3 cellular contexts compared by ENCODE assay signal in the genomic region with DNA sequence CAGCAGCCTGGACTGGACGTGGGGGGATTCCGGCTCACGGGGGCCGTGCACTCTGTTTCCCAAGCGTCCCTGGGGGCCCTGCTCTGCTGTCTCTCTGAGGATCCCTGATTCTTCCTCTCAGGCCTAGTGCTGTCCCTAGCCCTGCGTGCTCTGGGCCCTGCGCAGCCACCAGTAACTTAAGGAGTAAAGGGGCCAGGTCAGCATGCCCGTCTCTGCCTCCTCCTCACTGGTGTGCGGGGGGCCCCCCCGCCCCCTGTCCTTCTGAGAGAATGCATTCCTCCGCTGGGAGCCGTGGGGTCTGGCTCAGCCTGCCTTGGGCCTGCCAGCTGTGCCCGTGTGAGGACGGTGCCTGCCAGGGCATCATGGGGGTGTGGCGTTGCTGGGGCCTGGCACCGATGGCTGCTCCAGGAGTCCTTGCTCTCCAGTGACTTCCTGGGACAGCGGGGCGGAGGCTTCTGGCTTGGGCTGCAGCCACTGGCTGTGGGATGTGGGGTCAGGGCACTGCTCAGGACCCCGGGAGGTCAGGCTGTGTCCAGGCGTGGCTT.
TF ChIP-seq lines count a peak whose summit lies in the region.

No MANE protein-coding gene starts in this region.

TF ChIP-seq in SK-N-SH treated with all-trans-retinoic acid at 6 μM for 48 hours, 23 proteins besides CTCF, POLR2A, EP300 and RAD21:
- TF ChIP-seq ZFP30 (CRISPR knock-in tag; IDR thresholded peaks at IDR 0.05) (no peak), ISL1 (CRISPR knock-in tag; IDR thresholded peaks at IDR 0.05) (no peak)

TF ChIP-seq in SK-N-SH, 30 proteins besides CTCF, POLR2A, EP300 and RAD21:
- TF ChIP-seq, protein P1, sequence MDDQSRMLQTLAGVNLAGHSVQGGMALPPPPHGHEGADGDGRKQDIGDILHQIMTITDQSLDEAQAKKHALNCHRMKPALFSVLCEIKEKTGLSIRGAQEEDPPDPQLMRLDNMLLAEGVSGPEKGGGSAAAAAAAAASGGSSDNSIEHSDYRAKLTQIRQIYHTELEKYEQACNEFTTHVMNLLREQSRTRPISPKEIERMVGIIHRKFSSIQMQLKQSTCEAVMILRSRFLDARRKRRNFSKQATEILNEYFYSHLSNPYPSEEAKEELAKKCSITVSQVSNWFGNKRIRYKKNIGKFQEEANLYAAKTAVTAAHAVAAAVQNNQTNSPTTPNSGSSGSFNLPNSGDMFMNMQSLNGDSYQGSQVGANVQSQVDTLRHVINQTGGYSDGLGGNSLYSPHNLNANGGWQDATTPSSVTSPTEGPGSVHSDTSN (IDR thresholded peaks at IDR 0.05), result no peak
- TF ChIP-seq FOSL2 (IDR thresholded peaks at IDR 0.05; ENCODE audit: borderline replicate concordance, low read depth) (no peak), POLR2AphosphoS5 (IDR thresholded peaks at IDR 0.05; ENCODE audit: low read depth, low read length) (no peak), GABPA (IDR thresholded peaks at IDR 0.05; ENCODE audit: low read depth) (no peak), TAF1 (IDR thresholded peaks at IDR 0.05; ENCODE audit: borderline replicate concordance, low read depth, low read length) (no peak), RFX5 (IDR thresholded peaks at IDR 0.05; ENCODE audit: low read length) (no peak), JUND (IDR thresholded peaks at IDR 0.05) (no peak), RCOR1 (IDR thresholded peaks at IDR 0.05; ENCODE audit: low read length) (no peak), FOXM1 (IDR thresholded peaks at IDR 0.05; ENCODE audit: low read depth) (no peak), YY1 (IDR thresholded peaks at IDR 0.05; ENCODE audit: low read depth) (no peak), SIN3A (IDR thresholded peaks at IDR 0.05; ENCODE audit: borderline replicate concordance, low read depth, low read length) (no peak), TCF12 (IDR thresholded peaks at IDR 0.05) (no peak), EZH2phosphoT487 (IDR thresholded peaks at IDR 0.05; ENCODE audit: borderline replicate concordance, low read depth) (no peak), NFIC (IDR thresholded peaks at IDR 0.05; ENCODE audit: borderline replicate concordance) (no peak)
- TF ChIP-seq, protein P2, sequence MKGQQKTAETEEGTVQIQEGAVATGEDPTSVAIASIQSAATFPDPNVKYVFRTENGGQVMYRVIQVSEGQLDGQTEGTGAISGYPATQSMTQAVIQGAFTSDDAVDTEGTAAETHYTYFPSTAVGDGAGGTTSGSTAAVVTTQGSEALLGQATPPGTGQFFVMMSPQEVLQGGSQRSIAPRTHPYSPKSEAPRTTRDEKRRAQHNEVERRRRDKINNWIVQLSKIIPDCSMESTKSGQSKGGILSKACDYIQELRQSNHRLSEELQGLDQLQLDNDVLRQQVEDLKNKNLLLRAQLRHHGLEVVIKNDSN (IDR thresholded peaks at IDR 0.05; ENCODE audit: borderline replicate concordance, low read depth), result no peak
- TF ChIP-seq, protein P3, sequence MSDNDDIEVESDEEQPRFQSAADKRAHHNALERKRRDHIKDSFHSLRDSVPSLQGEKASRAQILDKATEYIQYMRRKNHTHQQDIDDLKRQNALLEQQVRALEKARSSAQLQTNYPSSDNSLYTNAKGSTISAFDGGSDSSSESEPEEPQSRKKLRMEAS (IDR thresholded peaks at IDR 0.05; ENCODE audit: low read depth), result no peak
- TF ChIP-seq, protein P4, sequence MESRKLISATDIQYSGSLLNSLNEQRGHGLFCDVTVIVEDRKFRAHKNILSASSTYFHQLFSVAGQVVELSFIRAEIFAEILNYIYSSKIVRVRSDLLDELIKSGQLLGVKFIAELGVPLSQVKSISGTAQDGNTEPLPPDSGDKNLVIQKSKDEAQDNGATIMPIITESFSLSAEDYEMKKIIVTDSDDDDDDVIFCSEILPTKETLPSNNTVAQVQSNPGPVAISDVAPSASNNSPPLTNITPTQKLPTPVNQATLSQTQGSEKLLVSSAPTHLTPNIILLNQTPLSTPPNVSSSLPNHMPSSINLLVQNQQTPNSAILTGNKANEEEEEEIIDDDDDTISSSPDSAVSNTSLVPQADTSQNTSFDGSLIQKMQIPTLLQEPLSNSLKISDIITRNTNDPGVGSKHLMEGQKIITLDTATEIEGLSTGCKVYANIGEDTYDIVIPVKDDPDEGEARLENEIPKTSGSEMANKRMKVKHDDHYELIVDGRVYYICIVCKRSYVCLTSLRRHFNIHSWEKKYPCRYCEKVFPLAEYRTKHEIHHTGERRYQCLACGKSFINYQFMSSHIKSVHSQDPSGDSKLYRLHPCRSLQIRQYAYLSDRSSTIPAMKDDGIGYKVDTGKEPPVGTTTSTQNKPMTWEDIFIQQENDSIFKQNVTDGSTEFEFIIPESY (IDR thresholded peaks at IDR 0.05; ENCODE audit: borderline replicate concordance, low read depth), result no peak
- TF ChIP-seq, protein P5, sequence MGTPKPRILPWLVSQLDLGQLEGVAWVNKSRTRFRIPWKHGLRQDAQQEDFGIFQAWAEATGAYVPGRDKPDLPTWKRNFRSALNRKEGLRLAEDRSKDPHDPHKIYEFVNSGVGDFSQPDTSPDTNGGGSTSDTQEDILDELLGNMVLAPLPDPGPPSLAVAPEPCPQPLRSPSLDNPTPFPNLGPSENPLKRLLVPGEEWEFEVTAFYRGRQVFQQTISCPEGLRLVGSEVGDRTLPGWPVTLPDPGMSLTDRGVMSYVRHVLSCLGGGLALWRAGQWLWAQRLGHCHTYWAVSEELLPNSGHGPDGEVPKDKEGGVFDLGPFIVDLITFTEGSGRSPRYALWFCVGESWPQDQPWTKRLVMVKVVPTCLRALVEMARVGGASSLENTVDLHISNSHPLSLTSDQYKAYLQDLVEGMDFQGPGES (IDR thresholded peaks at IDR 0.05; ENCODE audit: low read depth, low read length), result no peak

TF ChIP-seq in GM23338, 12 proteins besides CTCF, POLR2A, EP300 and RAD21:
- TF ChIP-seq STAT1 (IDR thresholded peaks at IDR 0.05; ENCODE audit: unreplicated experiment), result no peak
- no peak for TF ChIP-seq ZNF331 (CRISPR knock-in tag; IDR thresholded peaks at IDR 0.05; ENCODE audit: low read depth)
- TF ChIP-seq, protein P6, sequence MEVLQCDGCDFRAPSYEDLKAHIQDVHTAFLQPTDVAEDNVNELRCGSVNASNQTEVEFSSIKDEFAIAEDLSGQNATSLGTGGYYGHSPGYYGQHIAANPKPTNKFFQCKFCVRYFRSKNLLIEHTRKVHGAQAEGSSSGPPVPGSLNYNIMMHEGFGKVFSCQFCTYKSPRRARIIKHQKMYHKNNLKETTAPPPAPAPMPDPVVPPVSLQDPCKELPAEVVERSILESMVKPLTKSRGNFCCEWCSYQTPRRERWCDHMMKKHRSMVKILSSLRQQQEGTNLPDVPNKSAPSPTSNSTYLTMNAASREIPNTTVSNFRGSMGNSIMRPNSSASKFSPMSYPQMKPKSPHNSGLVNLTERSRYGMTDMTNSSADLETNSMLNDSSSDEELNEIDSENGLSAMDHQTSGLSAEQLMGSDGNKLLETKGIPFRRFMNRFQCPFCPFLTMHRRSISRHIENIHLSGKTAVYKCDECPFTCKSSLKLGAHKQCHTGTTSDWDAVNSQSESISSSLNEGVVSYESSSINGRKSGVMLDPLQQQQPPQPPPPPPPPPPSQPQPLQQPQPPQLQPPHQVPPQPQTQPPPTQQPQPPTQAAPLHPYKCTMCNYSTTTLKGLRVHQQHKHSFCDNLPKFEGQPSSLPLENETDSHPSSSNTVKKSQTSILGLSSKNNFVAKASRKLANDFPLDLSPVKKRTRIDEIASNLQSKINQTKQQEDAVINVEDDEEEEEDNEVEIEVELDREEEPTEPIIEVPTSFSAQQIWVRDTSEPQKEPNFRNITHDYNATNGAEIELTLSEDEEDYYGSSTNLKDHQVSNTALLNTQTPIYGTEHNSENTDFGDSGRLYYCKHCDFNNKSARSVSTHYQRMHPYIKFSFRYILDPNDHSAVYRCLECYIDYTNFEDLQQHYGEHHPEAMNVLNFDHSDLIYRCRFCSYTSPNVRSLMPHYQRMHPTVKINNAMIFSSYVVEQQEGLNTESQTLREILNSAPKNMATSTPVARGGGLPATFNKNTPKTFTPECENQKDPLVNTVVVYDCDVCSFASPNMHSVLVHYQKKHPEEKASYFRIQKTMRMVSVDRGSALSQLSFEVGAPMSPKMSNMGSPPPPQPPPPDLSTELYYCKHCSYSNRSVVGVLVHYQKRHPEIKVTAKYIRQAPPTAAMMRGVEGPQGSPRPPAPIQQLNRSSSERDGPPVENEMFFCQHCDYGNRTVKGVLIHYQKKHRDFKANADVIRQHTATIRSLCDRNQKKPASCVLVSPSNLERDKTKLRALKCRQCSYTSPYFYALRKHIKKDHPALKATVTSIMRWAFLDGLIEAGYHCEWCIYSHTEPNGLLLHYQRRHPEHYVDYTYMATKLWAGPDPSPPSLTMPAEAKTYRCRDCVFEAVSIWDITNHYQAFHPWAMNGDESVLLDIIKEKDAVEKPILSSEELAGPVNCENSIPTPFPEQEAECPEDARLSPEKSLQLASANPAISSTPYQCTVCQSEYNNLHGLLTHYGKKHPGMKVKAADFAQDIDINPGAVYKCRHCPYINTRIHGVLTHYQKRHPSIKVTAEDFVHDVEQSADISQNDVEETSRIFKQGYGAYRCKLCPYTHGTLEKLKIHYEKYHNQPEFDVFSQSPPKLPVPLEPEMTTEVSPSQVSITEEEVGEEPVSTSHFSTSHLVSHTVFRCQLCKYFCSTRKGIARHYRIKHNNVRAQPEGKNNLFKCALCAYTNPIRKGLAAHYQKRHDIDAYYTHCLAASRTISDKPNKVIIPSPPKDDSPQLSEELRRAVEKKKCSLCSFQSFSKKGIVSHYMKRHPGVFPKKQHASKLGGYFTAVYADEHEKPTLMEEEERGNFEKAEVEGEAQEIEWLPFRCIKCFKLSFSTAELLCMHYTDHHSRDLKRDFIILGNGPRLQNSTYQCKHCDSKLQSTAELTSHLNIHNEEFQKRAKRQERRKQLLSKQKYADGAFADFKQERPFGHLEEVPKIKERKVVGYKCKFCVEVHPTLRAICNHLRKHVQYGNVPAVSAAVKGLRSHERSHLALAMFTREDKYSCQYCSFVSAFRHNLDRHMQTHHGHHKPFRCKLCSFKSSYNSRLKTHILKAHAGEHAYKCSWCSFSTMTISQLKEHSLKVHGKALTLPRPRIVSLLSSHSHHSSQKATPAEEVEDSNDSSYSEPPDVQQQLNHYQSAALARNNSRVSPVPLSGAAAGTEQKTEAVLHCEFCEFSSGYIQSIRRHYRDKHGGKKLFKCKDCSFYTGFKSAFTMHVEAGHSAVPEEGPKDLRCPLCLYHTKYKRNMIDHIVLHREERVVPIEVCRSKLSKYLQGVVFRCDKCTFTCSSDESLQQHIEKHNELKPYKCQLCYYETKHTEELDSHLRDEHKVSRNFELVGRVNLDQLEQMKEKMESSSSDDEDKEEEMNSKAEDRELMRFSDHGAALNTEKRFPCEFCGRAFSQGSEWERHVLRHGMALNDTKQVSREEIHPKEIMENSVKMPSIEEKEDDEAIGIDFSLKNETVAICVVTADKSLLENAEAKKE (CRISPR knock-in tag; IDR thresholded peaks at IDR 0.05), result no peak
- TF ChIP-seq NANOG (IDR thresholded peaks at IDR 0.05; ENCODE audit: borderline replicate concordance), result no peak
- no peak for TF ChIP-seq CREB1 (CRISPR knock-in tag; IDR thresholded peaks at IDR 0.05; ENCODE audit: low read depth)
- TF ChIP-seq, protein P7, sequence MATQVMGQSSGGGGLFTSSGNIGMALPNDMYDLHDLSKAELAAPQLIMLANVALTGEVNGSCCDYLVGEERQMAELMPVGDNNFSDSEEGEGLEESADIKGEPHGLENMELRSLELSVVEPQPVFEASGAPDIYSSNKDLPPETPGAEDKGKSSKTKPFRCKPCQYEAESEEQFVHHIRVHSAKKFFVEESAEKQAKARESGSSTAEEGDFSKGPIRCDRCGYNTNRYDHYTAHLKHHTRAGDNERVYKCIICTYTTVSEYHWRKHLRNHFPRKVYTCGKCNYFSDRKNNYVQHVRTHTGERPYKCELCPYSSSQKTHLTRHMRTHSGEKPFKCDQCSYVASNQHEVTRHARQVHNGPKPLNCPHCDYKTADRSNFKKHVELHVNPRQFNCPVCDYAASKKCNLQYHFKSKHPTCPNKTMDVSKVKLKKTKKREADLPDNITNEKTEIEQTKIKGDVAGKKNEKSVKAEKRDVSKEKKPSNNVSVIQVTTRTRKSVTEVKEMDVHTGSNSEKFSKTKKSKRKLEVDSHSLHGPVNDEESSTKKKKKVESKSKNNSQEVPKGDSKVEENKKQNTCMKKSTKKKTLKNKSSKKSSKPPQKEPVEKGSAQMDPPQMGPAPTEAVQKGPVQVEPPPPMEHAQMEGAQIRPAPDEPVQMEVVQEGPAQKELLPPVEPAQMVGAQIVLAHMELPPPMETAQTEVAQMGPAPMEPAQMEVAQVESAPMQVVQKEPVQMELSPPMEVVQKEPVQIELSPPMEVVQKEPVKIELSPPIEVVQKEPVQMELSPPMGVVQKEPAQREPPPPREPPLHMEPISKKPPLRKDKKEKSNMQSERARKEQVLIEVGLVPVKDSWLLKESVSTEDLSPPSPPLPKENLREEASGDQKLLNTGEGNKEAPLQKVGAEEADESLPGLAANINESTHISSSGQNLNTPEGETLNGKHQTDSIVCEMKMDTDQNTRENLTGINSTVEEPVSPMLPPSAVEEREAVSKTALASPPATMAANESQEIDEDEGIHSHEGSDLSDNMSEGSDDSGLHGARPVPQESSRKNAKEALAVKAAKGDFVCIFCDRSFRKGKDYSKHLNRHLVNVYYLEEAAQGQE (IDR thresholded peaks at IDR 0.05; ENCODE audit: unreplicated experiment), result no peak
- TF ChIP-seq ZNF114 (CRISPR knock-in tag; IDR thresholded peaks at IDR 0.05), result no peak
- TF ChIP-seq EZH2phosphoT487 (IDR thresholded peaks at IDR 0.05; ENCODE audit: unreplicated experiment), result no peak
- no peak for TF ChIP-seq EZH2 (IDR thresholded peaks at IDR 0.05; ENCODE audit: low read depth, unreplicated experiment)
